In genomic region chr22:36413022-36413770, GRCh38 we compare ENCODE assay signal across 1 cellular context.
TF ChIP-seq lines count a peak whose summit lies in the region.

No MANE protein-coding gene starts in this region.

TF ChIP-seq in HepG2, 621 proteins besides CTCF, POLR2A, EP300 and RAD21 (continues in another document):
- TF ChIP-seq ATF1 (CRISPR knock-in tag; IDR thresholded peaks at IDR 0.05) (no peak), BCL6 (CRISPR knock-in tag; IDR thresholded peaks at IDR 0.05) (0 out of 2 replicates have a peak, but pooled peaks have one; percentile 15), ZNF335 (CRISPR knock-in tag; IDR thresholded peaks at IDR 0.05) (0 out of 2 replicates have a peak, but pooled peaks have one; percentile 25), SAP130 (CRISPR knock-in tag; IDR thresholded peaks at IDR 0.05; ENCODE audit: low read depth) (peak; percentile 60), FOSL1 (CRISPR knock-in tag; IDR thresholded peaks at IDR 0.05; ENCODE audit: borderline replicate concordance) (peak; percentile 65), KMT2A (CRISPR knock-in tag; IDR thresholded peaks at IDR 0.05) (no peak), IRF2 (CRISPR knock-in tag; IDR thresholded peaks at IDR 0.05) (0 out of 2 replicates have a peak, but pooled peaks have one; percentile 15), HOXA3 (CRISPR knock-in tag; IDR thresholded peaks at IDR 0.05) (peak; percentile 56; the same call in 1 of the 2 replicates), U2AF2 (IDR thresholded peaks at IDR 0.05; ENCODE audit: low read depth, low read length) (no peak), RXRA (CRISPR knock-in tag; IDR thresholded peaks at IDR 0.05) (peak; percentile 42; the same call in 1 of the 2 replicates), MAFF (IDR thresholded peaks at IDR 0.05; ENCODE audit: low read depth, low read length) (0 out of 2 replicates have a peak, but pooled peaks have one; percentile 25), NFYC (CRISPR knock-in tag; IDR thresholded peaks at IDR 0.05) (no peak), ARID5B (CRISPR knock-in tag; IDR thresholded peaks at IDR 0.05) (peak; percentile 73; the same call in 1 of the 2 replicates), MXI1 (IDR thresholded peaks at IDR 0.05; ENCODE audit: borderline replicate concordance, low read depth, low read length) (peak; percentile 51; the same call in 1 of the 3 replicates), NFKBIZ (CRISPR knock-in tag; IDR thresholded peaks at IDR 0.05) (no peak), HES4 (CRISPR knock-in tag; IDR thresholded peaks at IDR 0.05; ENCODE audit: borderline replicate concordance) (0 out of 2 replicates have a peak, but pooled peaks have one; percentile 39), ZNF644 (CRISPR knock-in tag; IDR thresholded peaks at IDR 0.05; ENCODE audit: low read depth) (0 out of 2 replicates have a peak, but pooled peaks have one; percentile 17), RFX3 (CRISPR knock-in tag; IDR thresholded peaks at IDR 0.05) (peak; percentile 72), MED1 (CRISPR knock-in tag; IDR thresholded peaks at IDR 0.05) (peak; percentile 34; the same call in 1 of the 2 replicates), RFX5 (IDR thresholded peaks at IDR 0.05; ENCODE audit: low read depth, low read length) (0 out of 2 replicates have a peak, but pooled peaks have one; percentile 25), RXRB (CRISPR knock-in tag; IDR thresholded peaks at IDR 0.05; ENCODE audit: borderline replicate concordance) (peak; percentile 68), HMG20A (CRISPR knock-in tag; IDR thresholded peaks at IDR 0.05; ENCODE audit: borderline replicate concordance) (peak; percentile 49; the same call in 1 of the 2 replicates), JUND (CRISPR knock-in tag; IDR thresholded peaks at IDR 0.05) (peak; percentile 70), ZNF773 (CRISPR knock-in tag; IDR thresholded peaks at IDR 0.05; ENCODE audit: borderline replicate concordance) (no peak), ZMAT5 (CRISPR knock-in tag; IDR thresholded peaks at IDR 0.05; ENCODE audit: borderline replicate concordance, low read depth) (no peak), GABPB1 (CRISPR knock-in tag; IDR thresholded peaks at IDR 0.05) (0 out of 2 replicates have a peak, but pooled peaks have one; percentile 14), SNRNP70 (IDR thresholded peaks at IDR 0.05; ENCODE audit: low read depth, low read length) (no peak), ELF3 (CRISPR knock-in tag; IDR thresholded peaks at IDR 0.05) (peak; percentile 30; the same call in 1 of the 2 replicates), IKZF5 (CRISPR knock-in tag; IDR thresholded peaks at IDR 0.05) (peak; percentile 36; the same call in 1 of the 2 replicates), ZNF292 (CRISPR knock-in tag; IDR thresholded peaks at IDR 0.05; ENCODE audit: borderline replicate concordance, low read depth) (no peak), ZBTB38 (CRISPR knock-in tag; IDR thresholded peaks at IDR 0.05) (0 out of 2 replicates have a peak, but pooled peaks have one; percentile 37), PPARG (CRISPR knock-in tag; conservative IDR thresholded peaks at IDR 0.05) (0 out of 2 replicates have a peak, but pooled peaks have one; percentile 12), SALL1 (CRISPR knock-in tag; IDR thresholded peaks at IDR 0.05) (peak; percentile 38; the same call in 1 of the 2 replicates), BRD4 (CRISPR knock-in tag; IDR thresholded peaks at IDR 0.05) (0 out of 2 replicates have a peak, but pooled peaks have one; percentile 15), RFX1 (IDR thresholded peaks at IDR 0.05) (peak; percentile 39; the same call in 1 of the 2 replicates), KLF16 (CRISPR knock-in tag; IDR thresholded peaks at IDR 0.05) (0 out of 4 replicates have a peak, but pooled peaks of 1 of the 2 experiments have one; percentile 40), ERF (CRISPR knock-in tag; IDR thresholded peaks at IDR 0.05) (peak; percentile 59; the same call in 1 of the 2 replicates), ZNF160 (CRISPR knock-in tag; IDR thresholded peaks at IDR 0.05) (no peak), TBX3 (IDR thresholded peaks at IDR 0.05; ENCODE audit: borderline replicate concordance) (peak; percentile 58; the same call in 1 of the 2 replicates), TBX2 (CRISPR knock-in tag; IDR thresholded peaks at IDR 0.05; ENCODE audit: borderline replicate concordance) (peak; percentile 40; the same call in 1 of the 2 replicates), SNAPC2 (CRISPR knock-in tag; IDR thresholded peaks at IDR 0.05) (no peak), RARA (CRISPR knock-in tag; IDR thresholded peaks at IDR 0.05) (peak; percentile 79), ZNF704 (CRISPR knock-in tag; IDR thresholded peaks at IDR 0.05; ENCODE audit: borderline replicate concordance) (no peak), NAIF1 (CRISPR knock-in tag; IDR thresholded peaks at IDR 0.05; ENCODE audit: borderline replicate concordance) (no peak), KAT8 (CRISPR knock-in tag; IDR thresholded peaks at IDR 0.05) (peak; percentile 32; the same call in 1 of the 2 replicates), FOXO1 (CRISPR knock-in tag; IDR thresholded peaks at IDR 0.05) (peak; percentile 24; the same call in 1 of the 2 replicates)
- TF ChIP-seq, protein P1, sequence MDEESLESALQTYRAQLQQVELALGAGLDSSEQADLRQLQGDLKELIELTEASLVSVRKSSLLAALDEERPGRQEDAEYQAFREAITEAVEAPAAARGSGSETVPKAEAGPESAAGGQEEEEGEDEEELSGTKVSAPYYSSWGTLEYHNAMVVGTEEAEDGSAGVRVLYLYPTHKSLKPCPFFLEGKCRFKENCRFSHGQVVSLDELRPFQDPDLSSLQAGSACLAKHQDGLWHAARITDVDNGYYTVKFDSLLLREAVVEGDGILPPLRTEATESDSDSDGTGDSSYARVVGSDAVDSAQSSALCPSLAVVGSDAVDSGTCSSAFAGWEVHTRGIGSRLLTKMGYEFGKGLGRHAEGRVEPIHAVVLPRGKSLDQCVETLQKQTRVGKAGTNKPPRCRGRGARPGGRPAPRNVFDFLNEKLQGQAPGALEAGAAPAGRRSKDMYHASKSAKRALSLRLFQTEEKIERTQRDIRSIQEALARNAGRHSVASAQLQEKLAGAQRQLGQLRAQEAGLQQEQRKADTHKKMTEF (CRISPR knock-in tag; IDR thresholded peaks at IDR 0.05), result no peak
- TF ChIP-seq, protein P2, sequence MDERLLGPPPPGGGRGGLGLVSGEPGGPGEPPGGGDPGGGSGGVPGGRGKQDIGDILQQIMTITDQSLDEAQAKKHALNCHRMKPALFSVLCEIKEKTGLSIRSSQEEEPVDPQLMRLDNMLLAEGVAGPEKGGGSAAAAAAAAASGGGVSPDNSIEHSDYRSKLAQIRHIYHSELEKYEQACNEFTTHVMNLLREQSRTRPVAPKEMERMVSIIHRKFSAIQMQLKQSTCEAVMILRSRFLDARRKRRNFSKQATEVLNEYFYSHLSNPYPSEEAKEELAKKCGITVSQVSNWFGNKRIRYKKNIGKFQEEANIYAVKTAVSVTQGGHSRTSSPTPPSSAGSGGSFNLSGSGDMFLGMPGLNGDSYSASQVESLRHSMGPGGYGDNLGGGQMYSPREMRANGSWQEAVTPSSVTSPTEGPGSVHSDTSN (CRISPR knock-in tag; IDR thresholded peaks at IDR 0.05), result no peak
- TF ChIP-seq, protein P3, sequence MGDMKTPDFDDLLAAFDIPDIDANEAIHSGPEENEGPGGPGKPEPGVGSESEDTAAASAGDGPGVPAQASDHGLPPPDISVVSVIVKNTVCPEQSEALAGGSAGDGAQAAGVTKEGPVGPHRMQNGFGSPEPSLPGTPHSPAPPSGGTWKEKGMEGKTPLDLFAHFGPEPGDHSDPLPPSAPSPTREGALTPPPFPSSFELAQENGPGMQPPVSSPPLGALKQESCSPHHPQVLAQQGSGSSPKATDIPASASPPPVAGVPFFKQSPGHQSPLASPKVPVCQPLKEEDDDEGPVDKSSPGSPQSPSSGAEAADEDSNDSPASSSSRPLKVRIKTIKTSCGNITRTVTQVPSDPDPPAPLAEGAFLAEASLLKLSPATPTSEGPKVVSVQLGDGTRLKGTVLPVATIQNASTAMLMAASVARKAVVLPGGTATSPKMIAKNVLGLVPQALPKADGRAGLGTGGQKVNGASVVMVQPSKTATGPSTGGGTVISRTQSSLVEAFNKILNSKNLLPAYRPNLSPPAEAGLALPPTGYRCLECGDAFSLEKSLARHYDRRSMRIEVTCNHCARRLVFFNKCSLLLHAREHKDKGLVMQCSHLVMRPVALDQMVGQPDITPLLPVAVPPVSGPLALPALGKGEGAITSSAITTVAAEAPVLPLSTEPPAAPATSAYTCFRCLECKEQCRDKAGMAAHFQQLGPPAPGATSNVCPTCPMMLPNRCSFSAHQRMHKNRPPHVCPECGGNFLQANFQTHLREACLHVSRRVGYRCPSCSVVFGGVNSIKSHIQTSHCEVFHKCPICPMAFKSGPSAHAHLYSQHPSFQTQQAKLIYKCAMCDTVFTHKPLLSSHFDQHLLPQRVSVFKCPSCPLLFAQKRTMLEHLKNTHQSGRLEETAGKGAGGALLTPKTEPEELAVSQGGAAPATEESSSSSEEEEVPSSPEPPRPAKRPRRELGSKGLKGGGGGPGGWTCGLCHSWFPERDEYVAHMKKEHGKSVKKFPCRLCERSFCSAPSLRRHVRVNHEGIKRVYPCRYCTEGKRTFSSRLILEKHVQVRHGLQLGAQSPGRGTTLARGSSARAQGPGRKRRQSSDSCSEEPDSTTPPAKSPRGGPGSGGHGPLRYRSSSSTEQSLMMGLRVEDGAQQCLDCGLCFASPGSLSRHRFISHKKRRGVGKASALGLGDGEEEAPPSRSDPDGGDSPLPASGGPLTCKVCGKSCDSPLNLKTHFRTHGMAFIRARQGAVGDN (CRISPR knock-in tag; IDR thresholded peaks at IDR 0.05), result peak; percentile 47
- TF ChIP-seq, protein P4, sequence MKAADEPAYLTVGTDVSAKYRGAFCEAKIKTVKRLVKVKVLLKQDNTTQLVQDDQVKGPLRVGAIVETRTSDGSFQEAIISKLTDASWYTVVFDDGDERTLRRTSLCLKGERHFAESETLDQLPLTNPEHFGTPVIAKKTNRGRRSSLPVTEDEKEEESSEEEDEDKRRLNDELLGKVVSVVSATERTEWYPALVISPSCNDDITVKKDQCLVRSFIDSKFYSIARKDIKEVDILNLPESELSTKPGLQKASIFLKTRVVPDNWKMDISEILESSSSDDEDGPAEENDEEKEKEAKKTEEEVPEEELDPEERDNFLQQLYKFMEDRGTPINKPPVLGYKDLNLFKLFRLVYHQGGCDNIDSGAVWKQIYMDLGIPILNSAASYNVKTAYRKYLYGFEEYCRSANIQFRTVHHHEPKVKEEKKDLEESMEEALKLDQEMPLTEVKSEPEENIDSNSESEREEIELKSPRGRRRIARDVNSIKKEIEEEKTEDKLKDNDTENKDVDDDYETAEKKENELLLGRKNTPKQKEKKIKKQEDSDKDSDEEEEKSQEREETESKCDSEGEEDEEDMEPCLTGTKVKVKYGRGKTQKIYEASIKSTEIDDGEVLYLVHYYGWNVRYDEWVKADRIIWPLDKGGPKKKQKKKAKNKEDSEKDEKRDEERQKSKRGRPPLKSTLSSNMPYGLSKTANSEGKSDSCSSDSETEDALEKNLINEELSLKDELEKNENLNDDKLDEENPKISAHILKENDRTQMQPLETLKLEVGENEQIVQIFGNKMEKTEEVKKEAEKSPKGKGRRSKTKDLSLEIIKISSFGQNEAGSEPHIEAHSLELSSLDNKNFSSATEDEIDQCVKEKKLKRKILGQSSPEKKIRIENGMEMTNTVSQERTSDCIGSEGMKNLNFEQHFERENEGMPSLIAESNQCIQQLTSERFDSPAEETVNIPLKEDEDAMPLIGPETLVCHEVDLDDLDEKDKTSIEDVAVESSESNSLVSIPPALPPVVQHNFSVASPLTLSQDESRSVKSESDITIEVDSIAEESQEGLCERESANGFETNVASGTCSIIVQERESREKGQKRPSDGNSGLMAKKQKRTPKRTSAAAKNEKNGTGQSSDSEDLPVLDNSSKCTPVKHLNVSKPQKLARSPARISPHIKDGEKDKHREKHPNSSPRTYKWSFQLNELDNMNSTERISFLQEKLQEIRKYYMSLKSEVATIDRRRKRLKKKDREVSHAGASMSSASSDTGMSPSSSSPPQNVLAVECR (CRISPR knock-in tag; IDR thresholded peaks at IDR 0.05; ENCODE audit: borderline replicate concordance), result peak; percentile 41; the same call in 1 of the 2 replicates
